In genomic region chr5:125450803-125451202, GRCh38 we compare ENCODE assay signal across 18 cellular contexts.
DNase-seq lines count a peak whose midpoint lies in the region; FAIRE-seq and TF ChIP-seq lines count a peak whose summit lies in the region.
"Had no signal": no experiment of that assay in that cellular context is flagged by ENCODE, and none has a peak within 500 bp of the region (broad histone marks: within the 10 kb centered on the region; RNA-seq: fewer than 3 reads in every experiment).

No MANE protein-coding gene starts in this region.

- H3K27me3 Mint-ChIP-seq in astrocyte (ENCODE audit: low read depth, unreplicated experiment): no peaks in the 10 kb centered on the region
- H3K27me3 Mint-ChIP-seq in activated T-helper 2 cell treated with anti-CD3 and anti-CD28 coated beads, Interferon-gamma antibody, Interleukin-2, Interleukin-4, amounts not matched to agents 10 μg/mL and 5 μg/mL and 100 μg/mL, durations not matched to agents 14 hours and 24 hours and 36 hours (ENCODE audit: low read depth): no peaks in the 10 kb centered on the region

- no peaks in the 10 kb centered on the region for H4K20me1 ChIP-seq in astrocyte (ENCODE audit: insufficient read depth, low read length)

- H3K4me1 Mint-ChIP-seq in astrocyte (ENCODE audit: low read depth, unreplicated experiment): peaks cover 9% of the 10 kb centered on the region
- no peaks in the 10 kb centered on the region for H3K4me1 Mint-ChIP-seq in activated T-helper 2 cell treated with anti-CD3 and anti-CD28 coated beads, Interferon-gamma antibody, Interleukin-2, Interleukin-4, amounts not matched to agents 10 μg/mL and 5 μg/mL and 100 μg/mL, durations not matched to agents 14 hours and 24 hours and 36 hours (ENCODE audit: low read depth)

- no peak overlapping the region for H2AFZ ChIP-seq in astrocyte (ENCODE audit: low read depth, low read length)

- H3K27ac ChIP-seq in astrocyte (ENCODE audit: low read depth, low read length): no peak overlapping the region
- H3K27ac ChIP-seq: KMS-11 had no signal

- DNase-seq in AG08396 (ENCODE audit: low spot score) (peak; percentile 4), astrocyte (ENCODE audit: low read depth) (peak; percentile 9), fibroblast of mammary gland (ENCODE audit: low read depth) (peak; percentile 71), middle frontal gyrus (ENCODE audit: extremely low spot score, low spot score) (peak; percentile 6), UCSD-AML1 (lab: John Stamatoyannopoulos, UW; ENCODE audit: unreplicated experiment) (no peak)
- DNase-seq in activated T-helper 2 cell treated with anti-CD3 and anti-CD28 coated beads, Interferon-gamma antibody, Interleukin-2, Interleukin-4, amounts not matched to agents 10 μg/mL and 5 μg/mL and 100 μg/mL, durations not matched to agents 14 hours and 24 hours and 36 hours (ENCODE audit: low spot score): no peak
- DNase-seq in effector CD8-positive, alpha-beta T cell (lab: John Stamatoyannopoulos, UW): no peak
- DNase-seq in stimulated activated CD4-positive, alpha-beta T cell treated with anti-CD3 and anti-CD28 coated beads, Interleukin-4, amount 100 ng/mL, for 1 hour: no peak
- DNase-seq: C1 segment of cervical spinal cord, GF-D8, NCI-H1092, NCI-H146, NCI-H2081, NCI-H774 had no signal

- no peak overlapping the region for H3K9ac ChIP-seq in astrocyte (ENCODE audit: low read length)
- H3K9ac ChIP-seq: KMS-11 had no signal

- H3K36me3 Mint-ChIP-seq in astrocyte (ENCODE audit: low read depth, unreplicated experiment): no peaks in the 10 kb centered on the region
- H3K36me3 Mint-ChIP-seq in activated T-helper 2 cell treated with anti-CD3 and anti-CD28 coated beads, Interferon-gamma antibody, Interleukin-2, Interleukin-4, amounts not matched to agents 10 μg/mL and 5 μg/mL and 100 μg/mL, durations not matched to agents 14 hours and 24 hours and 36 hours (ENCODE audit: low read depth): no peaks in the 10 kb centered on the region

- FAIRE-seq in astrocyte (lab: Jason Lieb, UNC): no peak
- FAIRE-seq: GM12892, H1, HepG2 had no signal

- no peak overlapping the region for H3K4me3 Mint-ChIP-seq in astrocyte (ENCODE audit: unreplicated experiment)
- no peak overlapping the region for H3K4me3 Mint-ChIP-seq in activated T-helper 2 cell treated with anti-CD3 and anti-CD28 coated beads, Interferon-gamma antibody, Interleukin-2, Interleukin-4, amounts not matched to agents 10 μg/mL and 5 μg/mL and 100 μg/mL, durations not matched to agents 14 hours and 24 hours and 36 hours (ENCODE audit: low read depth)

- no peak overlapping the region for H3K27ac Mint-ChIP-seq in astrocyte (ENCODE audit: unreplicated experiment)
- no peak overlapping the region for H3K27ac Mint-ChIP-seq in activated T-helper 2 cell treated with anti-CD3 and anti-CD28 coated beads, Interferon-gamma antibody, Interleukin-2, Interleukin-4, amounts not matched to agents 10 μg/mL and 5 μg/mL and 100 μg/mL, durations not matched to agents 14 hours and 24 hours and 36 hours

- H3K79me2 ChIP-seq in astrocyte (ENCODE audit: insufficient read depth, low read length): no peaks in the 10 kb centered on the region

- no peaks in the 10 kb centered on the region for H3K27me3 ChIP-seq in astrocyte (ENCODE audit: insufficient read depth, low read length)

- H3K36me3 ChIP-seq in astrocyte (ENCODE audit: insufficient read depth, low read length): no peaks in the 10 kb centered on the region

- H3K4me3 ChIP-seq in astrocyte (ENCODE audit: insufficient read depth, low read depth, low read length): no peak overlapping the region
- no peak overlapping the region for H3K4me3 ChIP-seq in fibroblast of mammary gland (ENCODE audit: control insufficient read depth, low read depth, low read length)

- H3K4me2 ChIP-seq in astrocyte (ENCODE audit: low read length): no peak overlapping the region
- H3K4me2 ChIP-seq: KMS-11 had no signal

- TF ChIP-seq CTCF in astrocyte (IDR thresholded peaks at IDR 0.05; ENCODE audit: insufficient read depth, low read depth, low read length) (no peak), fibroblast of mammary gland (conservative IDR thresholded peaks at IDR 0.05; ENCODE audit: control insufficient read depth, insufficient read depth, low read depth, low read length) (no peak)

- intact Hi-C loops in activated T-helper 2 cell treated with anti-CD3 and anti-CD28 coated beads, Interferon-gamma antibody, Interleukin-2, Interleukin-4, amounts not matched to agents 10 μg/mL and 5 μg/mL and 100 μg/mL, durations not matched to agents 14 hours and 24 hours and 36 hours (cut with micrococcal nuclease): no loop called here

- no peaks in the 10 kb centered on the region for H3K9me3 ChIP-seq in astrocyte (ENCODE audit: insufficient read depth, low read depth, low read length)

- peaks cover 2% of the 10 kb centered on the region for H3K9me3 Mint-ChIP-seq in astrocyte (ENCODE audit: unreplicated experiment)
- H3K9me3 Mint-ChIP-seq in activated T-helper 2 cell treated with anti-CD3 and anti-CD28 coated beads, Interferon-gamma antibody, Interleukin-2, Interleukin-4, amounts not matched to agents 10 μg/mL and 5 μg/mL and 100 μg/mL, durations not matched to agents 14 hours and 24 hours and 36 hours: peaks cover 18% of the 10 kb centered on the region

- H3K4me1 ChIP-seq in astrocyte (ENCODE audit: insufficient read depth, low read length): peaks cover 5% of the 10 kb centered on the region

Comparison
In these comparisons a context has a peak if more than half of its experiments do, and no peak if none do; other contexts are left out.
1. DNase-seq: peak in AG08396 (single experiment), astrocyte (single experiment), fibroblast of mammary gland (single experiment) and middle frontal gyrus (single experiment); none in activated T-helper 2 cell treated with anti-CD3 and anti-CD28 coated beads, Interferon-gamma antibody, Interleukin-2, Interleukin-4, amounts not matched to agents 10 μg/mL and 5 μg/mL and 100 μg/mL, durations not matched to agents 14 hours and 24 hours and 36 hours (single experiment), effector CD8-positive, alpha-beta T cell (single experiment), UCSD-AML1 (single experiment) and stimulated activated CD4-positive, alpha-beta T cell treated with anti-CD3 and anti-CD28 coated beads, Interleukin-4, amount 100 ng/mL, for 1 hour (single experiment).